Comparison of ENCODE assay signal across 7 cellular contexts in genomic region chr19:47272448-47273312, GRCh38. TPM values are rescaled to one million over a fixed set of nuclear protein-coding genes. Genes with fewer than 3 reads are reported as not detected.
DNase-seq lines count a peak whose midpoint lies in the region; ATAC-seq and TF ChIP-seq lines count a peak whose summit lies in the region.

No MANE protein-coding gene starts in this region.

- intact Hi-C loops in left colon (cut with DNase I, micrococcal nuclease): no loop called here

- H3K79me2 ChIP-seq in Karpas-422 (ENCODE audit: low read length): peaks cover 5% of the 10 kb centered on the region; the same call in 1 of the 2 replicates

- H4K20me1 ChIP-seq in Karpas-422 (ENCODE audit: insufficient read depth, low read depth, low read length): 0 out of 2 replicates have a peak, but pooled peaks cover 15% of the 10 kb centered on the region

- peaks cover 8% of the 10 kb centered on the region for H3K27me3 Mint-ChIP-seq in brain

- no peaks in the 10 kb centered on the region for H3K27me3 ChIP-seq in Karpas-422 (ENCODE audit: low read length)

- no peak for TF ChIP-seq CTCF in brain (conservative IDR thresholded peaks at IDR 0.05)

- ATAC-seq in left colon (peak; percentile 7), HG03354 (IDR thresholded peaks at IDR 0.05; ENCODE audit: poor library complexity, severe bottlenecking, unreplicated experiment) (no peak), HG03097 (IDR thresholded peaks at IDR 0.05; ENCODE audit: low FRiP score, unreplicated experiment) (no peak)
- no peak for ATAC-seq in stimulated activated naive CD8-positive, alpha-beta T cell treated with anti-CD3 and anti-CD28 coated beads, Interleukin-15, Interleukin-2, amounts not matched to agents 100 U/mL and 50 U/mL, for 24 hours

- H3K9me3 ChIP-seq in Karpas-422 (ENCODE audit: low read length): no peaks in the 10 kb centered on the region

- no peaks in the 10 kb centered on the region for H3K36me3 ChIP-seq in Karpas-422 (ENCODE audit: insufficient read depth, low read length)

- H3K9me3 Mint-ChIP-seq in brain: no peaks in the 10 kb centered on the region

- H3K9me2 ChIP-seq in Karpas-422 (replicated peaks; ENCODE audit: insufficient read depth, low read length): no peaks in the 10 kb centered on the region

- in situ Hi-C loops in G401 (cut with HindIII; ENCODE audit: low sequenced_read_pairs): no loop called here

- H2AFZ ChIP-seq in Karpas-422 (ENCODE audit: low read length): no peak overlapping the region

- H3K4me3 Mint-ChIP-seq in brain: peak overlapping the region; percentile 91 to 97 (median 95)

- peaks cover 33% of the 10 kb centered on the region for H3K4me1 ChIP-seq in Karpas-422 (ENCODE audit: low read length)

- H3K27ac Mint-ChIP-seq in brain: peak overlapping the region; percentile 92 to 99 (median 96)

- H3K27ac ChIP-seq in Karpas-422 (ENCODE audit: low read length): peak overlapping the region; percentile 86

- peak overlapping the region; percentile 99 for H3K4me2 ChIP-seq in Karpas-422 (ENCODE audit: low read depth, low read length, poor library complexity, severe bottlenecking)

- DNase-seq in G401 (ENCODE audit: low spot score) (peak; percentile 60), Karpas-422 (peak; percentile 53), left colon (peak; percentile 66 to 68)
- DNase-seq in stimulated activated naive CD8-positive, alpha-beta T cell treated with anti-CD3 and anti-CD28 coated beads, Interleukin-15, Interleukin-2, amounts not matched to agents 100 U/mL and 50 U/mL, for 24 hours: peak; percentile 61

- peak overlapping the region; percentile 90 for H3K4me3 ChIP-seq in Karpas-422 (ENCODE audit: low read length)

- peaks cover 41% of the 10 kb centered on the region for H3K4me1 Mint-ChIP-seq in brain

- peaks cover 24% of the 10 kb centered on the region for H3K36me3 Mint-ChIP-seq in brain

- H3K9ac ChIP-seq in Karpas-422 (ENCODE audit: low read length): peak overlapping the region; percentile 95

RNA-seq across cellular contexts. Expression of gene INAFM1, which starts 2.0 kb away (rescaled TPM):
- total RNA-seq in G401 (2014; rRNA removed; shearing (Covaris generic)): 7.0 and 11.0 TPM in 2 replicates
- 4.6 and 8.4 TPM in 2 replicates for total RNA-seq in Karpas-422 (2014; rRNA removed; shearing (Covaris generic); ENCODE audit: low replicate concordance)
- 14.4 TPM for polyA plus RNA-seq in brain (ENCODE audit: insufficient read depth, low read depth, low replicate concordance)
- 10 to 100 TPM; 13.9 to 14.1 TPM for total RNA-seq in left colon

RNA-seq across cellular contexts. Expression of gene CCDC9, which starts 16.4 kb away (rescaled TPM):
- 16.5 and 22.2 TPM in 2 replicates for total RNA-seq in G401 (2014; rRNA removed; shearing (Covaris generic))
- total RNA-seq in Karpas-422 (2014; rRNA removed; shearing (Covaris generic); ENCODE audit: low replicate concordance): 2.2 and 7.1 TPM in 2 replicates
- polyA plus RNA-seq in brain (ENCODE audit: insufficient read depth, low read depth, low replicate concordance): 19.3 TPM
- total RNA-seq in left colon: 10 to 100 TPM; 28.0 to 36.7 TPM

RNA-seq across cellular contexts. Expression of gene C5AR1, which starts 37.0 kb away (rescaled TPM):
- 0.68 and 0.92 TPM in 2 replicates for total RNA-seq in G401 (2014; rRNA removed; shearing (Covaris generic))
- total RNA-seq in Karpas-422 (2014; rRNA removed; shearing (Covaris generic); ENCODE audit: low replicate concordance): 0.11 and 0.41 TPM in 2 replicates
- polyA plus RNA-seq in brain (ENCODE audit: insufficient read depth, low read depth, low replicate concordance): 3.2 TPM
- total RNA-seq in left colon: 1 to 10 TPM; 5.0 to 8.8 TPM

RNA-seq across cellular contexts. Expression of gene BBC3, which starts 41.7 kb away (rescaled TPM):
- total RNA-seq in G401 (2014; rRNA removed; shearing (Covaris generic)): 38.6 and 66.3 TPM in 2 replicates
- total RNA-seq in Karpas-422 (2014; rRNA removed; shearing (Covaris generic); ENCODE audit: low replicate concordance): 4.0 and 8.9 TPM in 2 replicates
- polyA plus RNA-seq in brain (ENCODE audit: insufficient read depth, low read depth, low replicate concordance): 12.1 TPM
- total RNA-seq in left colon: 10 to 100 TPM; 18.9 to 32.9 TPM

RNA-seq across cellular contexts. Expression of gene C5AR2, which starts 59.3 kb away (rescaled TPM):
- not detected in 2 replicates for total RNA-seq in G401 (2014; rRNA removed; shearing (Covaris generic))
- 1.1 TPM in 1 of 2 replicates, not detected in the other for total RNA-seq in Karpas-422 (2014; rRNA removed; shearing (Covaris generic); ENCODE audit: low replicate concordance)
- 0.12 TPM for polyA plus RNA-seq in brain (ENCODE audit: insufficient read depth, low read depth, low replicate concordance)
- total RNA-seq in left colon: 1 to 10 TPM in 1 of 2 donors, under 1 TPM in 1; 0.46 to 2.3 TPM
